Comparison of ENCODE assay signal across 17 cellular contexts in the genomic region with DNA sequence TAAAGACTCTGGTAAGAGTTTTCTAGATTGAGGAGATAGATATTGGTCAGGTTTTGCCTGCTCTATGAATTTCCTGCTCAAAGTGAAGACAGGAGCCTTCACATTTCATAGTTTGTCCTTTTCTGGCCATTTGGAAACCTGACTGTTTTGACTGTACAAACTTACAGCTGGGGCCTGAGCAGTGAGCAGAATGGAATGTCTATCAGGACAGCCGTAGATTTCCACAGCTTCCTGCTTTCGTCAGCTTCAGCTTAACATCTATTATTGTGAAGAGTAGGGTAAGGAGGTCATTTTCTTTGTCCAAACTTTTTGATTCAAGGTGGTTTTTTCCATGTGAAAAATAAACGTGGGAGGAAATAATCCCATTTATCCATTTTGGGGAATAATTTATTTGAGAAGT.
DNase-seq lines count a peak whose midpoint lies in the region; ATAC-seq and TF ChIP-seq lines count a peak whose summit lies in the region.
"Had no signal": no experiment of that assay in that cellular context is flagged by ENCODE, and none has a peak within 500 bp of the region (broad histone marks: within the 10 kb centered on the region; RNA-seq: fewer than 3 reads in every experiment).

No MANE protein-coding gene starts in this region.

- no peak overlapping the region for H3K4me2 ChIP-seq in SK-N-SH
- H3K4me2 ChIP-seq in smooth muscle cell: no peak overlapping the region

- CTCF ChIA-PET in SK-N-SH (lab: Yijun Ruan, JAX): no interaction called here

- H3K9me3 ChIP-seq in SK-N-SH (no peaks in the 10 kb centered on the region), smooth muscle cell (replicated peaks; ENCODE audit: low read depth) (no peaks in the 10 kb centered on the region)

- no peak for ATAC-seq in SK-N-SH treated with all-trans-retinoic acid at 6 μM for 48 hours

- no peak for TF ChIP-seq EP300 in SK-N-SH (IDR thresholded peaks at IDR 0.05; ENCODE audit: borderline replicate concordance in 1 of 2, low read depth in 1 of 2, low read length in 1 of 2)

- DNase-seq in SK-N-SH (no peak), choroid plexus epithelial cell (ENCODE audit: low read depth) (peak; percentile 78), iris pigment epithelial cell (ENCODE audit: low read depth) (peak; percentile 90), smooth muscle cell (lab: John Stamatoyannopoulos, UW; ENCODE audit: unreplicated experiment) (no peak), NCI-H1417 (lab: John Stamatoyannopoulos, UW) (no peak), HPDE6-E6E7 (ENCODE audit: extremely low spot score) (no peak)
- no peak for DNase-seq in activated naive CD4-positive, alpha-beta T cell treated with anti-CD3 and anti-CD28 coated beads, Interleukin-2, amount 50 U/mL, for 16 hours
- DNase-seq: C1 segment of cervical spinal cord, GOT3, MG63, NCI-H1105, NCI-H1694 treated with DMSO at 0.1 percent for 48 hours, NCI-H526 treated with DMSO at 0.1 percent for 48 hours, RPMI8226, SIG-M5 had no signal

- H3K4me1 ChIP-seq in SK-N-SH (ENCODE audit: control insufficient read depth in 1 of 2, insufficient read depth in 2 of 2, low read depth in 1 of 2, low read length in 1 of 2): 0 out of 4 replicates have a peak, but pooled peaks cover 0 to 17% of the 10 kb centered on the region in 2 experiments
- peaks cover 3% of the 10 kb centered on the region for H3K4me1 ChIP-seq in smooth muscle cell (ENCODE audit: low read depth)

- POLR2A ChIA-PET in SK-N-SH (lab: Yijun Ruan, JAX): no interaction called here

- H3K4me3 ChIP-seq in SK-N-SH (ENCODE audit: low read depth in 2 of 2, low read length in 1 of 2): no peak overlapping the region
- no peak overlapping the region for H3K4me3 ChIP-seq in choroid plexus epithelial cell (ENCODE audit: low read depth, low read length)
- no peak overlapping the region for H3K4me3 ChIP-seq in smooth muscle cell
- H3K4me3 ChIP-seq: MG63 had no signal

- TF ChIP-seq RAD21 in SK-N-SH (IDR thresholded peaks at IDR 0.05; ENCODE audit: low read length): no peak

- no peaks in the 10 kb centered on the region for H3K36me3 ChIP-seq in SK-N-SH (replicated peaks in 1 of 2; ENCODE audit: control insufficient read depth in 1 of 2, insufficient read depth in 2 of 2, low read length in 1 of 2)
- H3K36me3 ChIP-seq in smooth muscle cell (ENCODE audit: low read depth): no peaks in the 10 kb centered on the region
- H3K36me3 ChIP-seq: MG63 had no signal

- H3K27me3 ChIP-seq in SK-N-SH (ENCODE audit: insufficient read depth) (no peaks in the 10 kb centered on the region), smooth muscle cell (ENCODE audit: low read depth) (no peaks in the 10 kb centered on the region)
- H3K27me3 ChIP-seq: MG63 had no signal

- H3K27ac ChIP-seq in SK-N-SH (ENCODE audit: low read depth in 2 of 2, low read length in 1 of 2) (peak overlapping the region; percentile 6 to 11; a peak in 2 of 4 replicates), smooth muscle cell (ENCODE audit: low read depth) (peak overlapping the region; percentile 2)
- H3K27ac ChIP-seq: 22Rv1 had no signal

- H2AFZ ChIP-seq in SK-N-SH (ENCODE audit: low read depth) (no peak overlapping the region), smooth muscle cell (ENCODE audit: low read depth) (peak overlapping the region; percentile 75)

- H3K9ac ChIP-seq in SK-N-SH: no peak overlapping the region
- H3K9ac ChIP-seq in smooth muscle cell (ENCODE audit: low read depth): no peak overlapping the region

- H3K9me2 ChIP-seq in SK-N-SH: no peaks in the 10 kb centered on the region

- H3F3A ChIP-seq in SK-N-SH (replicated peaks; ENCODE audit: insufficient read depth): peaks cover 9% of the 10 kb centered on the region
- H3F3A ChIP-seq in smooth muscle cell (ENCODE audit: low read depth): no peaks in the 10 kb centered on the region

- no peaks in the 10 kb centered on the region for H3K79me2 ChIP-seq in SK-N-SH (ENCODE audit: insufficient read depth)
- no peaks in the 10 kb centered on the region for H3K79me2 ChIP-seq in smooth muscle cell (ENCODE audit: low read depth)

- WGBS in SK-N-SH (ENCODE audit: low lambda C conversion rate): 45% methylated on average over 3 of the region's 3 CpGs
- WGBS in smooth muscle cell (ENCODE audit: low lambda C conversion rate): 45% methylated on average over 3 of the region's 3 CpGs

- H4K20me1 ChIP-seq in SK-N-SH (ENCODE audit: insufficient read depth): no peaks in the 10 kb centered on the region
- H4K20me1 ChIP-seq in smooth muscle cell (ENCODE audit: low read depth): no peaks in the 10 kb centered on the region

- no peak for TF ChIP-seq CTCF in SK-N-SH (IDR thresholded peaks at IDR 0.05)
- no peak for TF ChIP-seq CTCF in choroid plexus epithelial cell (conservative IDR thresholded peaks at IDR 0.05; ENCODE audit: low read depth, low read length)
- TF ChIP-seq CTCF in smooth muscle cell (IDR thresholded peaks at IDR 0.05; ENCODE audit: borderline replicate concordance, insufficient read depth, poor library complexity, severe bottlenecking): no peak

TF ChIP-seq in SK-N-SH, 30 proteins besides CTCF, POLR2A, EP300 and RAD21:
- TF ChIP-seq GATA2 (CRISPR knock-in tag; IDR thresholded peaks at IDR 0.05): no peak
- TF ChIP-seq, protein P1, sequence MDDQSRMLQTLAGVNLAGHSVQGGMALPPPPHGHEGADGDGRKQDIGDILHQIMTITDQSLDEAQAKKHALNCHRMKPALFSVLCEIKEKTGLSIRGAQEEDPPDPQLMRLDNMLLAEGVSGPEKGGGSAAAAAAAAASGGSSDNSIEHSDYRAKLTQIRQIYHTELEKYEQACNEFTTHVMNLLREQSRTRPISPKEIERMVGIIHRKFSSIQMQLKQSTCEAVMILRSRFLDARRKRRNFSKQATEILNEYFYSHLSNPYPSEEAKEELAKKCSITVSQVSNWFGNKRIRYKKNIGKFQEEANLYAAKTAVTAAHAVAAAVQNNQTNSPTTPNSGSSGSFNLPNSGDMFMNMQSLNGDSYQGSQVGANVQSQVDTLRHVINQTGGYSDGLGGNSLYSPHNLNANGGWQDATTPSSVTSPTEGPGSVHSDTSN (IDR thresholded peaks at IDR 0.05): 0 out of 2 replicates have a peak, but pooled peaks have one; percentile 6

TF ChIP-seq in SK-N-SH treated with all-trans-retinoic acid at 6 μM for 48 hours, 23 proteins besides CTCF, POLR2A, EP300 and RAD21:
- no peak for TF ChIP-seq OSR1 (CRISPR knock-in tag; IDR thresholded peaks at IDR 0.05)

Comparison
In these comparisons a context has a peak if more than half of its experiments do, and no peak if none do; other contexts are left out.
1. DNase-seq: peak in choroid plexus epithelial cell (single experiment) and iris pigment epithelial cell (single experiment); none in SK-N-SH (single experiment), smooth muscle cell (single experiment), activated naive CD4-positive, alpha-beta T cell treated with anti-CD3 and anti-CD28 coated beads, Interleukin-2, amount 50 U/mL, for 16 hours (single experiment), NCI-H1417 (0 of 3) and HPDE6-E6E7 (single experiment).